Comparison of ENCODE assay signal across 8 cellular contexts in the genomic region with DNA sequence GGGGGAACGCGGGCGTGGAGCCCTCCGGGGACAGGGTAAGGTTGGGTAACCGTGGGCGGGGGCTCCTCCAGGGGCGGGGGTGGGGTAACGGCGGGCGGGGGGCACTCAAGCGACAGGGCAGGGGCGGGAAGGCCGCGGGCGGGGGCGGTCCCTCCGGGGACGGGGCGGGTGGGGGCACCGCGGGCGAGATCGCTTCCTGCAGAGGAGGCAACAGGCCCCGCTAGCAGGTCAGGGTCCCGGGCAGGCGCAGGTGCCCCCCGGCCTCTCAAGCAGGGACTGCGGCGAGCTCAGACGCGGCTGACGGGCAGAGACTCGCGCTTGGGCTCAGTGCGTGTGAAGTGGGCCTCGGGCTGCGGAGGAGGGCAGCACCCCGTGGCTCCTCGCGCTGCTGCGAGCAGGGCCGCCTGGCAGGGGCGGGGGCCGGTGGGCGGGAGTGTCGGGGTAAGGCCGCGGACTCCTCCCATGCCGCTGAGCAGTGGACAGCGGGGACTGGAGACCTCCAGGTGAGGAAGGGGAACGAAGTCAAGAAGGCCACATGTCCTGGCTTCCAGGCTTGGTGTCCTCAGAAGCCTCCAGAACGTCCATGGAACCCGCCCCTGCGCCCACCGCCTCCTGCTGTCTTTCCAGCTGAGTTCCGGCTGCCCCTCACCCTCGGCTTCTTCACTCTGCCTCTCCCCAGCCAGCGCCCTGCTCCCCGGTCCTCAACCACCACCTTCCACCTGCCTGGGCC. TPM values are rescaled to one million over a fixed set of nuclear protein-coding genes. Genes with fewer than 3 reads are reported as not detected.
DNase-seq lines count a peak whose midpoint lies in the region; ATAC-seq and TF ChIP-seq lines count a peak whose summit lies in the region.

No MANE protein-coding gene starts in this region.

- peak overlapping the region; percentile 56 for H3K18ac ChIP-seq in IMR-90 (ENCODE audit: low read depth, low read length)

- H3K27ac ChIP-seq in AG04450 (ENCODE audit: low read depth, low read length) (peak overlapping the region; percentile 11), IMR-90 (ENCODE audit: insufficient read depth, low read length) (peak overlapping the region; percentile 96), SK-N-SH (ENCODE audit: low read depth in 2 of 2, low read length in 1 of 2) (peak overlapping the region; percentile 41 to 93; a peak in 3 of 4 replicates), adrenal gland (peak overlapping the region in 4 of 5 donors; percentile 75 to 99 (median 90)), rectal smooth muscle tissue (ENCODE audit: low read depth, low read length) (peak overlapping the region; percentile 93)

- H4K20me1 ChIP-seq in IMR-90 (ENCODE audit: insufficient read depth, low read length) (peaks cover 35% of the 10 kb centered on the region), SK-N-SH (ENCODE audit: insufficient read depth) (peaks cover 34% of the 10 kb centered on the region)

- no TSS peak for BruUV-seq in IMR-90 (replicated peaks; lab: Mats Ljungman, UMichigan)

- TF ChIP-seq CTCF in AG04450 (IDR thresholded peaks at IDR 0.05; ENCODE audit: low read depth, low read length) (no peak), IMR-90 (conservative IDR thresholded peaks at IDR 0.05; ENCODE audit: low read depth, low read length) (no peak), SK-N-SH (IDR thresholded peaks at IDR 0.05) (no peak), adrenal gland (IDR thresholded peaks at IDR 0.05) (no peak)

- no peak overlapping the region for H2BK15ac ChIP-seq in IMR-90 (ENCODE audit: low read depth, low read length)

- H3K4me3 ChIP-seq in AG04450 (ENCODE audit: low read depth, low read length): peak overlapping the region; percentile 76
- H3K4me3 ChIP-seq in IMR-90 (ENCODE audit: insufficient read depth, low read depth, low read length): peak overlapping the region; percentile 92
- H3K4me3 ChIP-seq in SK-N-SH (ENCODE audit: low read depth in 2 of 2, low read length in 1 of 2): peak overlapping the region; percentile 55 to 86
- H3K4me3 ChIP-seq in adrenal gland: peak overlapping the region in 3 of 4 donors; percentile 4 to 83 (median 40)
- H3K4me3 ChIP-seq in rectal smooth muscle tissue (ENCODE audit: low read length): peak overlapping the region; percentile 95

- peak overlapping the region; percentile 98 for H3K4me2 ChIP-seq in IMR-90 (ENCODE audit: low read depth, low read length)
- peak overlapping the region; percentile 81 for H3K4me2 ChIP-seq in SK-N-SH

- 2% methylated on average over 39 of the region's 59 CpGs; no CpG with 5 or more reads in 1 of the 2 experiments for WGBS in IMR-90 (ENCODE audit: extremely low coverage in 2 of 2, insufficient read length in 1 of 2), 2 experiments
- WGBS in SK-N-SH (ENCODE audit: low lambda C conversion rate): 21% methylated on average over 15 of the region's 59 CpGs
- 2 to 22% (median 10%) methylated on average over 8 to 58 of the region's 59 CpGs for WGBS in adrenal gland, 4 donors

- H3K14ac ChIP-seq in IMR-90 (replicated peaks; ENCODE audit: low read depth, low read length): peak overlapping the region; percentile 71

- in situ Hi-C loops in IMR-90 (cut with MboI; ENCODE audit: low sequenced_read_pairs): no loop called here

- POLR2A ChIA-PET in AG04450 (lab: Yijun Ruan, JAX): interaction anchor here (0.5 to 1.3 kb wide), 6 partner anchors 8 to 166 kb away, joined by 3 to 11 read pairs (median 4); no protein-coding TSS in a partner anchor
- POLR2A ChIA-PET in IMR-90 (lab: Charles Lee; ENCODE audit: unreplicated experiment): interaction anchor here (0.6 kb wide), 1 partner anchor 14 kb away, joined by 4 read pairs; no protein-coding TSS in a partner anchor
- POLR2A ChIA-PET in SK-N-SH (lab: Yijun Ruan, JAX): interaction anchor here (1.5 kb wide), 1 partner anchor 17 kb away, joined by 3 read pairs; no protein-coding TSS in a partner anchor

- H4K91ac ChIP-seq in IMR-90 (ENCODE audit: insufficient read depth, low read depth, low read length): peak overlapping the region; percentile 87

- no peaks in the 10 kb centered on the region for H3K36me3 ChIP-seq in IMR-90 (ENCODE audit: control insufficient read depth, insufficient read depth, low read length)
- peaks cover 0 to 8% of the 10 kb centered on the region in 2 experiments for H3K36me3 ChIP-seq in SK-N-SH (replicated peaks in 1 of 2; ENCODE audit: control insufficient read depth in 1 of 2, insufficient read depth in 2 of 2, low read length in 1 of 2)
- H3K36me3 ChIP-seq in adrenal gland (replicated peaks in 1 of 2): no peaks in the 10 kb centered on the region
- no peaks in the 10 kb centered on the region for H3K36me3 ChIP-seq in rectal smooth muscle tissue (ENCODE audit: control insufficient read depth, insufficient read depth, low read length)

- H2BK20ac ChIP-seq in IMR-90 (ENCODE audit: low read depth, low read length): no peak overlapping the region

- peak overlapping the region; percentile 89 for H3K9ac ChIP-seq in IMR-90 (ENCODE audit: low read depth, low read length)
- H3K9ac ChIP-seq in SK-N-SH: peak overlapping the region; percentile 66; the same call in 1 of the 2 replicates
- peak overlapping the region; percentile 98 for H3K9ac ChIP-seq in rectal smooth muscle tissue (ENCODE audit: low read length)

- H3F3A ChIP-seq in SK-N-SH (replicated peaks; ENCODE audit: insufficient read depth): peaks cover 12% of the 10 kb centered on the region

- DNase-seq in AG04450 (ENCODE audit: low read depth, low spot score) (no peak), IMR-90 (peak; percentile 45), SK-N-SH (peak; percentile 92), adrenal gland (peak in 6 of 7 donors; percentile 64 to 85 (median 80)), left ventricle myocardium superior (peak; percentile 87), inferior parietal cortex (ENCODE audit: extremely low spot score) (no peak)

- peak overlapping the region; percentile 95 for H3K4ac ChIP-seq in IMR-90 (ENCODE audit: low read depth, low read length)

- peak overlapping the region; percentile 68; the same call in 1 of the 2 replicates for H3K23ac ChIP-seq in IMR-90 (ENCODE audit: low read depth, low read length)

- H3K9me3 ChIP-seq in AG04450 (ENCODE audit: control insufficient read depth, insufficient read depth, low read length) (no peaks in the 10 kb centered on the region), IMR-90 (ENCODE audit: control insufficient read depth, insufficient read depth, low read length) (no peaks in the 10 kb centered on the region), SK-N-SH (no peaks in the 10 kb centered on the region), adrenal gland (replicated peaks in 1 of 3) (no peaks in the 10 kb centered on the region)

- no peak for TF ChIP-seq EP300 in SK-N-SH (IDR thresholded peaks at IDR 0.05; ENCODE audit: borderline replicate concordance in 1 of 2, low read depth in 1 of 2, low read length in 1 of 2)

- H2AK5ac ChIP-seq in IMR-90 (ENCODE audit: low read depth, low read length): peak overlapping the region; percentile 86

- ATAC-seq in GM18909 (IDR thresholded peaks at IDR 0.05; ENCODE audit: poor library complexity, unreplicated experiment) (peak; percentile 10), IMR-90 (ENCODE audit: low read depth) (peak; percentile 66), left ventricle myocardium superior (peak; percentile 75)

- no peaks in the 10 kb centered on the region for H3K9me2 ChIP-seq in SK-N-SH

- H3K79me2 ChIP-seq in SK-N-SH (ENCODE audit: insufficient read depth): peaks cover 48% of the 10 kb centered on the region

- H2AFZ ChIP-seq in IMR-90 (replicated peaks; ENCODE audit: low read length, poor library complexity) (peak overlapping the region; percentile 95), SK-N-SH (ENCODE audit: low read depth) (no peak overlapping the region)

- peaks cover 2% of the 10 kb centered on the region; the same call in 1 of the 2 replicates for H3K9me1 ChIP-seq in IMR-90 (ENCODE audit: insufficient read depth, low read length)

- H3K56ac ChIP-seq in IMR-90 (ENCODE audit: extremely low read depth, insufficient read depth, low read length): no peak overlapping the region

- H3K27me3 ChIP-seq in AG04450 (ENCODE audit: control insufficient read depth, insufficient read depth, low read length): no peaks in the 10 kb centered on the region
- no peaks in the 10 kb centered on the region for H3K27me3 ChIP-seq in IMR-90 (ENCODE audit: control insufficient read depth, insufficient read depth, low read length)
- no peaks in the 10 kb centered on the region for H3K27me3 ChIP-seq in SK-N-SH (ENCODE audit: insufficient read depth)
- no peaks in the 10 kb centered on the region for H3K27me3 ChIP-seq in adrenal gland
- peaks cover 2% of the 10 kb centered on the region for H3K27me3 ChIP-seq in rectal smooth muscle tissue (ENCODE audit: control insufficient read depth, insufficient read depth, low read length)

- H2BK120ac ChIP-seq in IMR-90 (ENCODE audit: low read depth, low read length): peak overlapping the region; percentile 49; the same call in 1 of the 2 replicates

- H3K79me1 ChIP-seq in IMR-90 (ENCODE audit: low read depth in 1 of 2, low read length in 2 of 2): peaks cover 13 to 21% of the 10 kb centered on the region in 2 experiments

- TF ChIP-seq POLR2A in IMR-90 (IDR thresholded peaks at IDR 0.05; ENCODE audit: low read depth, low read length) (no peak), adrenal gland (IDR thresholded peaks at IDR 0.05) (peak; percentile 16 to 24)

- H2AK9ac ChIP-seq in IMR-90 (replicated peaks; ENCODE audit: low read depth, low read length, poor library complexity): peak overlapping the region; percentile 94

- dilution Hi-C loops in IMR-90 (cut with HindIII; ENCODE audit: low sequenced_read_pairs, unreplicated experiment): no loop called here

- H4K5ac ChIP-seq in IMR-90 (ENCODE audit: low read depth, low read length): peak overlapping the region; percentile 88

- TF ChIP-seq RAD21 in IMR-90 (IDR thresholded peaks at IDR 0.05; ENCODE audit: low read length): no peak; the same call in 1 of the 2 replicates
- TF ChIP-seq RAD21 in SK-N-SH (IDR thresholded peaks at IDR 0.05; ENCODE audit: low read length): no peak

- CTCF ChIA-PET in AG04450 (lab: Charles Lee): interaction anchor here (1.4 kb wide), 1 partner anchor 14 kb away, joined by 10 read pairs; no protein-coding TSS in a partner anchor
- CTCF ChIA-PET in IMR-90 (lab: Yijun Ruan, JAX): interaction anchor here (1.6 kb wide), 1 partner anchor 15 kb away, joined by 6 read pairs; no protein-coding TSS in a partner anchor
- CTCF ChIA-PET in SK-N-SH (lab: Yijun Ruan, JAX): interaction anchor here (0.7 to 2.0 kb wide), 7 partner anchors 10 to 153 kb away, joined by 3 to 9 read pairs (median 5); no protein-coding TSS in a partner anchor

- H3K4me1 ChIP-seq in IMR-90 (ENCODE audit: control insufficient read depth, insufficient read depth, low read length) (peaks cover 11% of the 10 kb centered on the region), SK-N-SH (ENCODE audit: control insufficient read depth in 1 of 2, insufficient read depth in 2 of 2, low read depth in 1 of 2, low read length in 1 of 2) (peaks cover 0 to 39% of the 10 kb centered on the region in 2 experiments; a peak in 3 of 4 replicates), adrenal gland (replicated peaks in 1 of 2) (peaks cover 43 to 64% of the 10 kb centered on the region in 2 donors), rectal smooth muscle tissue (ENCODE audit: control insufficient read depth, insufficient read depth, low read length) (peaks cover 26% of the 10 kb centered on the region)

- H2BK5ac ChIP-seq in IMR-90 (ENCODE audit: low read depth, low read length, poor library complexity, severe bottlenecking): peak overlapping the region; percentile 93

- intact Hi-C loops in IMR-90 (cut with micrococcal nuclease): no loop called here
- intact Hi-C loops in adrenal gland (cut with DNase I): loop anchor here in 1 of 2 donors (5.0 kb wide), 2 partner anchors 34 to 104 kb away; no protein-coding TSS in a partner anchor
- intact Hi-C loops in left ventricle myocardium superior (cut with micrococcal nuclease): loop anchor here (10.0 kb wide), 1 partner anchor 117 kb away; a partner anchor contains a TSS

- H4K8ac ChIP-seq in IMR-90 (ENCODE audit: low read depth in 2 of 2, low read length in 2 of 2): peak overlapping the region; percentile 70 to 96

RNA-seq across cellular contexts. Expression of a gene that starts 0.6 kb away (rescaled TPM):
- 400 and 437 TPM in 2 replicates for polyA plus RNA-seq in AG04450 (2011; rRNA removed)
- polyA minus RNA-seq in AG04450 (2011; rRNA and poly(A)+ RNA removed): 575 and 720 TPM in 2 replicates
- 73.5 and 74.7 TPM in 2 replicates for total RNA-seq in IMR-90 (2012; rRNA removed)
- polyA plus RNA-seq in IMR-90 (2012; rRNA removed): 366 and 371 TPM in 2 replicates
- 219 and 373 TPM in 2 replicates for polyA plus RNA-seq in IMR-90 (2012; cell fraction: cytosol; rRNA removed)
- 315 and 343 TPM in 2 replicates for polyA plus RNA-seq in IMR-90 (2012; cell fraction: nucleus; rRNA removed; ENCODE audit: low replicate concordance)
- 355 and 364 TPM in 2 replicates for polyA plus RNA-seq in SK-N-SH (2012; rRNA removed)
- polyA plus RNA-seq in SK-N-SH (2012; cell fraction: cytosol; rRNA removed): 284 and 376 TPM in 2 replicates
- 202 and 299 TPM in 2 replicates for polyA plus RNA-seq in SK-N-SH (2012; cell fraction: nucleus; rRNA removed)
- 100 to 1,000 TPM; 108 to 331 (median 232) TPM for total RNA-seq in adrenal gland
- polyA plus RNA-seq in adrenal gland: 100 to 1,000 TPM in 1 of 3 donors, 10 to 100 TPM in 2; 81.7 to 482 (median 84.8) TPM
- 172 TPM for total RNA-seq in left ventricle myocardium superior

RNA-seq across cellular contexts. Expression of a gene that starts 23.5 kb away (rescaled TPM):
- polyA plus RNA-seq in AG04450 (2011; rRNA removed) (0.21 TPM in 2 replicates), IMR-90 (2012; rRNA removed) (0.52 and 0.91 TPM in 2 replicates), SK-N-SH (2012; rRNA removed) (0.87 and 1.3 TPM in 2 replicates), adrenal gland (1 to 10 TPM in 2 of 3 donors, not detected in 1; 3.2 to 4.7 TPM)
- polyA minus RNA-seq in AG04450 (2011; rRNA and poly(A)+ RNA removed): 0.30 TPM in 1 of 2 replicates, not detected in the other
- total RNA-seq in IMR-90 (2012; rRNA removed) (not detected in 2 replicates), adrenal gland (under 1 TPM in 3 of 8 donors, not detected in 5; 0.35 to 0.61 (median 0.36) TPM), left ventricle myocardium superior (not detected)
- not detected in 2 replicates for polyA plus RNA-seq in IMR-90 (2012; cell fraction: cytosol; rRNA removed)
- polyA plus RNA-seq in IMR-90 (2012; cell fraction: nucleus; rRNA removed; ENCODE audit: low replicate concordance): 10.0 and 15.0 TPM in 2 replicates
- polyA plus RNA-seq in SK-N-SH (2012; cell fraction: cytosol; rRNA removed): 0.03 TPM in 2 replicates
- 8.0 and 11.4 TPM in 2 replicates for polyA plus RNA-seq in SK-N-SH (2012; cell fraction: nucleus; rRNA removed)

RNA-seq across cellular contexts. Expression of a gene that starts 27.6 kb away (rescaled TPM):
- polyA plus RNA-seq in AG04450 (2011; rRNA removed) (0.30 and 0.53 TPM in 2 replicates), IMR-90 (2012; rRNA removed) (1.3 and 1.9 TPM in 2 replicates), SK-N-SH (2012; rRNA removed) (3.8 and 4.8 TPM in 2 replicates), adrenal gland (10 to 100 TPM; 20.9 to 94.0 (median 64.7) TPM)
- 0.23 and 0.48 TPM in 2 replicates for polyA minus RNA-seq in AG04450 (2011; rRNA and poly(A)+ RNA removed)
- total RNA-seq in IMR-90 (2012; rRNA removed) (0.28 and 0.54 TPM in 2 replicates), adrenal gland (10 to 100 TPM; 35.0 to 95.4 (median 68.5) TPM), left ventricle myocardium superior (1.7 TPM)
- polyA plus RNA-seq in IMR-90 (2012; cell fraction: cytosol; rRNA removed): 1.8 and 2.1 TPM in 2 replicates
- 2.5 and 5.0 TPM in 2 replicates for polyA plus RNA-seq in IMR-90 (2012; cell fraction: nucleus; rRNA removed; ENCODE audit: low replicate concordance)
- polyA plus RNA-seq in SK-N-SH (2012; cell fraction: cytosol; rRNA removed): 1.7 and 2.8 TPM in 2 replicates
- polyA plus RNA-seq in SK-N-SH (2012; cell fraction: nucleus; rRNA removed): 8.9 and 11.6 TPM in 2 replicates

Comparison
In these comparisons a context has a peak if more than half of its experiments do, and no peak if none do; other contexts are left out.
1. DNase-seq: peak in IMR-90 (single experiment), SK-N-SH (single experiment), adrenal gland (6 of 7) and left ventricle myocardium superior (single experiment); none in AG04450 (single experiment) and inferior parietal cortex (single experiment).
2. H3K27ac ChIP-seq: peak in every context shown above with its lines; median percentile 96 in IMR-90; 93 in rectal smooth muscle tissue; 90 in adrenal gland; 67 in SK-N-SH; 11 in AG04450.
3. H3K4me3 ChIP-seq: peak in every context shown above with its lines; median percentile 95 in rectal smooth muscle tissue; 92 in IMR-90; 76 in AG04450; 70 in SK-N-SH; 40 in adrenal gland.
4. ATAC-seq: peak in every context shown above with its lines; median percentile 75 in left ventricle myocardium superior; 66 in IMR-90; 10 in GM18909.
5. Peak in every context shown above with its lines, with median percentiles within 50 percentile points of each other: H3K9ac ChIP-seq.